26 cellular contexts compared by ENCODE assay signal in the genomic region with DNA sequence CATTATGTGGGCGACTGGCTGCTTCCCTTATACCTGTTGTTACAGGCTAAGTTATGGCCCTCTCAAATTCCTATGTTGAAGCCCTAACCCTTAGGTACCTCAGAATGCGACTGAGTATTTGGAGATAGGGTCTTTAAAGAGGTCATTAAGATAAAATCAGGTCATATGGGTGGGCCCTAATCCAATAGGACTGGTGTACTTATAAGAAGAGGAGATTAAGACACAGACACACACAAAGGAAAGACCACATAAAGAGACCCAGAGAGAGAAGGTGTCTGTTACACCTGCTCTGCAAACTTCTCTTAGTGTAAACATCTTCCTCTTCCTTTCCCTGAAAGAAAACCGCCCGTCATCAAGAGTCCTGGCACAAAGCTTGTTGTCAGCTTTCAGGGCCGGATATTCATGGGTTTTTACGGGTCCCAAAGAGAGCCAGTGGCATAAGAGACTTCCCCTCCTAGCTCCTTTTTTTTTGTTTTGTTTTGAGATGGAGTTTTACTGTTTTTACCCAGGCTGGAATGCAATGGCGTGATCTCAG.
"Had no signal": no experiment of that assay in that cellular context is flagged by ENCODE, and none has a peak within 500 bp of the region (broad histone marks: within the 10 kb centered on the region; RNA-seq: fewer than 3 reads in every experiment).

No MANE protein-coding gene starts in this region.

- H3K36me3 ChIP-seq: colonic mucosa had no signal

- H3K4me3 Mint-ChIP-seq: activated B cell treated with CpG ODN at 0.5 μM for 24 hours; activated CD4-positive, alpha-beta T cell treated with anti-CD3 and anti-CD28 coated beads for 36 hours; activated naive CD4-positive, alpha-beta T cell treated with anti-CD3 and anti-CD28 coated beads, Interleukin-2, amount 50 U/mL, for 24 hours; effector memory CD8-positive, alpha-beta T cell; natural killer cell; T-helper 1 cell treated with Interleukin-12 subunit alpha and Interleukin-12 subunit beta and Interleukin-4 antibody, amounts not matched to agents 30 μg/mL and 1 μg/mL, for 36 hours had no signal

- H3K4me3 ChIP-seq: colonic mucosa, dorsolateral prefrontal cortex, esophagus squamous epithelium, gastrocnemius medialis, left lung, lung, psoas muscle, right atrium auricular region, stomach, suprapubic skin, transverse colon, vagina had no signal

- DNase-seq: activated B cell treated with CpG ODN at 0.5 μM for 24 hours; activated CD4-positive, alpha-beta T cell treated with anti-CD3 and anti-CD28 coated beads for 36 hours; activated CD4-positive, alpha-beta T cell treated with anti-CD3 and anti-CD28 coated beads, Interleukin-2, amount 50 U/mL, for 48 hours; activated effector memory CD4-positive, alpha-beta T cell treated with Interleukin-2 at 50 U/mL for 16 hours; activated T-cell treated with anti-CD3 and anti-CD28 coated beads, Interleukin-2, amount 50 U/mL, for 72 hours; amygdala; colonic mucosa; dorsolateral prefrontal cortex; effector memory CD8-positive, alpha-beta T cell; esophagus squamous epithelium; gastrocnemius medialis; hippocampal formation; kidney glomerular epithelial cell; left lung; natural killer cell; psoas muscle; stimulated activated CD4-positive, alpha-beta T cell treated with anti-CD3 and anti-CD28 coated beads, Interleukin-4, amount 100 ng/mL, for 4 hours; stomach; T1000; transverse colon had no signal

- H3K27me3 ChIP-seq: colonic mucosa, dorsolateral prefrontal cortex, esophagus squamous epithelium, gastrocnemius medialis, right atrium auricular region, stomach, suprapubic skin, transverse colon, vagina had no signal

- H3K27ac ChIP-seq: colonic mucosa, dorsolateral prefrontal cortex, esophagus squamous epithelium, gastrocnemius medialis, left lung, psoas muscle, right atrium auricular region, stomach, suprapubic skin, transverse colon, vagina had no signal

- H3K9me3 ChIP-seq: colonic mucosa, esophagus squamous epithelium, gastrocnemius medialis, left lung, psoas muscle, right atrium auricular region, stomach, suprapubic skin, transverse colon, vagina had no signal

- H3K27ac Mint-ChIP-seq: activated B cell treated with CpG ODN at 0.5 μM for 24 hours; activated CD4-positive, alpha-beta T cell treated with anti-CD3 and anti-CD28 coated beads for 36 hours; activated naive CD4-positive, alpha-beta T cell treated with anti-CD3 and anti-CD28 coated beads, Interleukin-2, amount 50 U/mL, for 24 hours; activated T-cell treated with anti-CD3 and anti-CD28 coated beads, Interleukin-2, amount 50 U/mL, for 72 hours; effector memory CD8-positive, alpha-beta T cell; natural killer cell; T-helper 1 cell treated with Interleukin-12 subunit alpha and Interleukin-12 subunit beta and Interleukin-4 antibody, amounts not matched to agents 30 μg/mL and 1 μg/mL, for 36 hours had no signal

- H3K27me3 Mint-ChIP-seq: activated B cell treated with CpG ODN at 0.5 μM for 24 hours; activated CD4-positive, alpha-beta T cell treated with anti-CD3 and anti-CD28 coated beads for 36 hours; effector memory CD8-positive, alpha-beta T cell had no signal

- H3K36me3 Mint-ChIP-seq: natural killer cell had no signal

- H3K9me3 Mint-ChIP-seq: activated B cell treated with CpG ODN at 0.5 μM for 24 hours; activated naive CD4-positive, alpha-beta T cell treated with anti-CD3 and anti-CD28 coated beads, Interleukin-2, amount 50 U/mL, for 24 hours; activated T-cell treated with anti-CD3 and anti-CD28 coated beads, Interleukin-2, amount 50 U/mL, for 72 hours; effector memory CD8-positive, alpha-beta T cell; natural killer cell; T-helper 1 cell treated with Interleukin-12 subunit alpha and Interleukin-12 subunit beta and Interleukin-4 antibody, amounts not matched to agents 30 μg/mL and 1 μg/mL, for 36 hours had no signal
